ENCODE assay signal across 9 cellular contexts in genomic region chr9:35673132-35673997, GRCh38. TPM values are rescaled to one million over a fixed set of nuclear protein-coding genes. Genes with fewer than 3 reads are reported as not detected.
DNase-seq lines count a peak whose midpoint lies in the region; ATAC-seq and TF ChIP-seq lines count a peak whose summit lies in the region.
"Had no signal": no experiment of that assay in that cellular context is flagged by ENCODE, and none has a peak within 500 bp of the region (broad histone marks: within the 10 kb centered on the region; RNA-seq: fewer than 3 reads in every experiment).

Gene CA9 (plus strand): TSS chr9:35673928. CDS start chr9:35673960, 32 bp downstream.

- POLR2A ChIA-PET in PC-9 (lab: Charles Lee; ENCODE audit: unreplicated experiment), result interaction anchor here (0.5 kb wide), 1 partner anchor 25 kb away, joined by 4 read pairs; no protein-coding TSS in a partner anchor

- no peak within 1 kb of the TSS for H3K18ac ChIP-seq in H9 (ENCODE audit: insufficient read length, low read depth, low read length)

- no peak within 1 kb of the TSS for H3K23ac ChIP-seq in H9 (ENCODE audit: insufficient read length, low read depth, low read length)

- H3K27me3 ChIP-seq in H9 (ENCODE audit: insufficient read depth, low read length) (peaks cover 3% of the 10 kb centered on the region; the same call in 1 of the 2 replicates), PC-9 (ENCODE audit: insufficient read depth, low read depth) (no peaks in the 10 kb centered on the region), heart left ventricle (peaks cover 0 to 8% (median 0%) of the 10 kb centered on the region in 9 donors), sigmoid colon (no peaks in the 10 kb centered on the region)

- peaks cover 35% of the 10 kb centered on the region for H3K27me3 Mint-ChIP-seq in H9 (ENCODE audit: low read depth)

- no peak within 1 kb of the TSS for H3K14ac ChIP-seq in H9 (ENCODE audit: insufficient read depth, low read length)

- no peaks in the 10 kb centered on the region for H3K9me3 ChIP-seq in H9 (ENCODE audit: control insufficient read depth, low read depth, low read length)
- no peaks in the 10 kb centered on the region for H3K9me3 ChIP-seq in PC-9 (ENCODE audit: insufficient read depth, low read depth)
- H3K9me3 ChIP-seq in heart left ventricle, result no peaks in the 10 kb centered on the region
- no peaks in the 10 kb centered on the region for H3K9me3 ChIP-seq in sigmoid colon

- H2AFZ ChIP-seq in H9 (ENCODE audit: low read length), result no peak within 1 kb of the TSS
- H2AFZ ChIP-seq in PC-9, result no peak within 1 kb of the TSS

- no TSS peak for BruUV-seq in PC-9 (replicated peaks; lab: Mats Ljungman, UMichigan)

- no peak within 1 kb of the TSS for H2BK5ac ChIP-seq in H9 (ENCODE audit: insufficient read length, low read length)

- peaks cover 7 to 14% of the 10 kb centered on the region in 2 experiments for H3K4me1 Mint-ChIP-seq in H9

- H3K4me3 ChIP-seq in PC-9, result no peak within 1 kb of the TSS
- H3K4me3 ChIP-seq in heart left ventricle, result no peak within 1 kb of the TSS
- H3K4me3 ChIP-seq in sigmoid colon, result no peak within 1 kb of the TSS

- no peaks in the 10 kb centered on the region for H3K23me2 ChIP-seq in H9 (ENCODE audit: insufficient read length, low read depth, low read length, poor library complexity, severe bottlenecking)

- no peak for TF ChIP-seq EP300 in sigmoid colon (IDR thresholded peaks at IDR 0.05)

- no peak within 1 kb of the TSS for H2BK12ac ChIP-seq in H9 (ENCODE audit: insufficient read length, low read depth, low read length)

- no peak within 1 kb of the TSS for H2BK120ac ChIP-seq in H9 (ENCODE audit: low read depth, low read length, poor library complexity, severe bottlenecking)

- H4K20me1 ChIP-seq in H9 (ENCODE audit: control insufficient read depth, insufficient read depth, insufficient read length) (no peaks in the 10 kb centered on the region), PC-9 (ENCODE audit: insufficient read depth) (no peaks in the 10 kb centered on the region)

- DNase-seq in H9, result no peak
- peak; percentile 26 to 43 for DNase-seq in PC-9
- peak in 3 of 5 donors; percentile 67 to 72 (median 70) for DNase-seq in heart left ventricle
- peak; percentile 81 for DNase-seq in sigmoid colon
- DNase-seq: H7 had no signal

- H3K36me3 Mint-ChIP-seq in H9 (ENCODE audit: insufficient read depth in 1 of 3, low read depth in 3 of 3), result no peaks in the 10 kb centered on the region; a peak in 1 of 7 replicates

- no peak within 1 kb of the TSS for H4K91ac ChIP-seq in H9 (ENCODE audit: insufficient read length, low read depth, low read length)

- H3K4me1 ChIP-seq in H9 (ENCODE audit: insufficient read depth, low read length) (no peaks in the 10 kb centered on the region), PC-9 (replicated peaks; ENCODE audit: insufficient read depth) (peaks cover 13% of the 10 kb centered on the region), heart left ventricle (peaks cover 0 to 21% (median 11%) of the 10 kb centered on the region in 12 donors), sigmoid colon (peaks cover 0 to 28% (median 26%) of the 10 kb centered on the region in 4 donors)

- H3K9me3 Mint-ChIP-seq in H9, result no peaks in the 10 kb centered on the region

- H4K5ac ChIP-seq in H9 (ENCODE audit: insufficient read length, low read depth, low read length), result no peak within 1 kb of the TSS

- intact Hi-C loops in PC-9 (cut with micrococcal nuclease; ENCODE audit: unreplicated experiment) (no loop called here), heart left ventricle (cut with DNase I) (no loop called here), sigmoid colon (cut with DNase I) (no loop called here)

- H3F3A ChIP-seq in PC-9 (ENCODE audit: insufficient read depth, low read depth), result peaks cover 5% of the 10 kb centered on the region; the same call in 1 of the 2 replicates

- no peak within 1 kb of the TSS for H2BK20ac ChIP-seq in H9 (ENCODE audit: low read depth, low read length, poor library complexity, severe bottlenecking)

- H3K9ac ChIP-seq in H9 (ENCODE audit: extremely low read depth, insufficient read length, low read length), result no peak within 1 kb of the TSS

- H3K9me2 ChIP-seq in PC-9 (ENCODE audit: insufficient read depth), result no peaks in the 10 kb centered on the region

- H3K4me2 ChIP-seq in H9 (ENCODE audit: insufficient read depth, insufficient read length, low read length), result no peak within 1 kb of the TSS
- peak within 1 kb of the TSS; percentile 61 for H3K4me2 ChIP-seq in PC-9

- H2AK5ac ChIP-seq in H9 (ENCODE audit: insufficient read length, low read length), result no peak within 1 kb of the TSS

- H3K27ac ChIP-seq in H9 (ENCODE audit: insufficient read length, low read depth, low read length), result no peak within 1 kb of the TSS
- H3K27ac ChIP-seq in PC-9, result no peak within 1 kb of the TSS
- peak within 1 kb of the TSS in 2 of 12 donors; percentile 9 to 30 for H3K27ac ChIP-seq in heart left ventricle
- peak within 1 kb of the TSS; percentile 12 to 64 (median 54) for H3K27ac ChIP-seq in sigmoid colon

- no peak within 1 kb of the TSS for H3K56ac ChIP-seq in H9 (ENCODE audit: insufficient read length, low read depth, low read length)

- no peak within 1 kb of the TSS for H4K8ac ChIP-seq in H9 (replicated peaks; ENCODE audit: insufficient read length, low read depth, low read length)

- peak within 1 kb of the TSS; percentile 55 to 70; a peak in 3 of 5 replicates for H3K4me3 Mint-ChIP-seq in H9

- CTCF ChIA-PET in PC-9 (lab: Charles Lee), result interaction anchor here (0.5 to 0.8 kb wide), 3 partner anchors 12 to 283 kb away, joined by 3 to 7 read pairs (median 6); no protein-coding TSS in a partner anchor

- WGBS in H9 (ENCODE audit: extremely low coverage, insufficient read length, low lambda C conversion rate), result no CpG with 5 or more reads among the region's 9 CpGs
- WGBS in heart left ventricle, 4 donors, result 51 to 67% (median 55%) methylated on average over 5 to 9 of the region's 9 CpGs
- WGBS in sigmoid colon, 2 donors, result 17 to 64% methylated on average over 9 of the region's 9 CpGs

- peak; percentile 70 to 88 (median 82) for ATAC-seq in heart left ventricle
- ATAC-seq in GM18520 (IDR thresholded peaks at IDR 0.05; ENCODE audit: unreplicated experiment), result no peak
- ATAC-seq in HG03378 (IDR thresholded peaks at IDR 0.05; ENCODE audit: unreplicated experiment), result no peak
- ATAC-seq in GM21390 (IDR thresholded peaks at IDR 0.05; ENCODE audit: unreplicated experiment), result no peak
- no peak for ATAC-seq in GM18511 (IDR thresholded peaks at IDR 0.05; ENCODE audit: unreplicated experiment)

- no peak within 1 kb of the TSS for H3K4ac ChIP-seq in H9 (ENCODE audit: low read depth, low read length)

- H2BK15ac ChIP-seq in H9 (ENCODE audit: low read depth, low read length), result no peak within 1 kb of the TSS

- no peak within 1 kb of the TSS for H3T11ph ChIP-seq in H9 (ENCODE audit: low read length)

- H3K79me1 ChIP-seq in H9 (ENCODE audit: insufficient read depth, low read depth, low read length, poor library complexity, severe bottlenecking), result no peaks in the 10 kb centered on the region

- H3K27ac Mint-ChIP-seq in H9, result no peak within 1 kb of the TSS

- no peaks in the 10 kb centered on the region for H3K79me2 ChIP-seq in H9 (ENCODE audit: insufficient read depth, low read length)
- H3K79me2 ChIP-seq in PC-9 (ENCODE audit: low read depth), result no peaks in the 10 kb centered on the region

- TF ChIP-seq CTCF in H9 (conservative IDR thresholded peaks at IDR 0.05), result no peak
- no peak for TF ChIP-seq CTCF in PC-9 (conservative IDR thresholded peaks at IDR 0.05)
- no peak for TF ChIP-seq CTCF in heart left ventricle (IDR thresholded peaks at IDR 0.05)
- TF ChIP-seq CTCF in sigmoid colon (IDR thresholded peaks at IDR 0.05), result no peak

- TF ChIP-seq POLR2A in heart left ventricle (IDR thresholded peaks at IDR 0.05) (no peak), sigmoid colon (IDR thresholded peaks at IDR 0.05) (no peak)

- H3K36me3 ChIP-seq in PC-9 (ENCODE audit: low read depth) (no peaks in the 10 kb centered on the region), heart left ventricle (no peaks in the 10 kb centered on the region), sigmoid colon (no peaks in the 10 kb centered on the region)

RNA-seq across cellular contexts. Expression of gene CA9, which starts in this region (rescaled TPM):
- total RNA-seq in H9 (2021) (0.94 and 1.9 TPM in 2 replicates), PC-9 (2021) (2.5 and 6.6 TPM in 2 replicates), heart left ventricle (10 to 100 TPM in 1 of 9 donors, 1 to 10 TPM in 1, under 1 TPM in 1, not detected in 6; 0.47 to 13.9 (median 2.3) TPM), sigmoid colon (under 1 TPM in 2 of 4 donors, not detected in 2; 0.33 to 0.71 TPM)
- polyA plus RNA-seq in heart left ventricle (under 1 TPM; 0.23 to 0.54 TPM), sigmoid colon (1 to 10 TPM in 1 of 3 donors, not detected in 2; 1.7 TPM)
- total RNA-seq: H7 had no signal

Comparison
In these comparisons a context has a peak if more than half of its experiments do, and no peak if none do; other contexts are left out.
1. H3K27ac ChIP-seq: peak in sigmoid colon (4 of 4); none in H9 (single experiment) and PC-9 (single experiment).
2. ATAC-seq: peak in heart left ventricle (4 of 4); none in GM18520 (single experiment), HG03378 (single experiment), GM21390 (single experiment) and GM18511 (single experiment).